In genomic region chr2:190979906-190980629, GRCh38 we compare ENCODE assay signal across 7 cellular contexts. TPM values are rescaled to one million over a fixed set of nuclear protein-coding genes. Genes with fewer than 3 reads are reported as not detected.
A peak's percentile ranks its signal among the peaks of the same experiment; 100 is the strongest.
DNase-seq lines count a peak whose midpoint lies in the region; ATAC-seq and TF ChIP-seq lines count a peak whose summit lies in the region.

No MANE protein-coding gene starts in this region.

- peaks cover 13% of the 10 kb centered on the region for H3K36me3 Mint-ChIP-seq in IgD-negative memory B cell
- peaks cover 16% of the 10 kb centered on the region for H3K36me3 Mint-ChIP-seq in T-helper 17 cell (ENCODE audit: low read depth)
- peaks cover 82% of the 10 kb centered on the region for H3K36me3 Mint-ChIP-seq in stimulated activated memory B cell treated with anti-CD40 and anti-IgM and Interleukin-4, amounts not matched to agents 10 μg/mL and 1 μg/mL and 100 μg/mL, for 72 hours

- intact Hi-C loops in cardiac septum (cut with DNase I), result loop anchor here (5.0 kb wide), 1 partner anchor 98 kb away; the partner anchor contains the start of gene GLS

- H3K4me1 Mint-ChIP-seq in IgD-negative memory B cell (peaks cover 0 to 5% (median 0%) of the 10 kb centered on the region in 3 donors), T-helper 17 cell (peaks cover 14% of the 10 kb centered on the region)
- H3K4me1 Mint-ChIP-seq in stimulated activated memory B cell treated with anti-CD40 and anti-IgM and Interleukin-4, amounts not matched to agents 10 μg/mL and 1 μg/mL and 100 μg/mL, for 72 hours, result peaks cover 15% of the 10 kb centered on the region

- CTCF ChIA-PET in GM10248 (lab: Yijun Ruan, JAX), result interaction anchor here (1.2 to 1.6 kb wide), 3 partner anchors 12 to 26 kb away, joined by 3 to 5 read pairs (median 3); no protein-coding TSS in a partner anchor

- TF ChIP-seq CTCF in GM10248 (IDR thresholded peaks at IDR 0.05; ENCODE audit: control extremely low read depth, extremely low read depth, low read depth, missing control alignments), result no peak

- ATAC-seq in T-helper 17 cell, result no peak
- ATAC-seq in stimulated activated memory B cell treated with anti-CD40 and anti-IgM and Interleukin-4, amounts not matched to agents 10 μg/mL and 1 μg/mL and 100 μg/mL, for 72 hours, result no peak
- no peak for ATAC-seq in HG03439 (IDR thresholded peaks at IDR 0.05; ENCODE audit: unreplicated experiment)
- no peak for ATAC-seq in GM18909 (IDR thresholded peaks at IDR 0.05; ENCODE audit: poor library complexity, unreplicated experiment)

- no peaks in the 10 kb centered on the region for H3K9me3 ChIP-seq in T-helper 17 cell (ENCODE audit: control insufficient read depth, low read length, poor library complexity, severe bottlenecking)

- POLR2A ChIA-PET in GM10248 (lab: Yijun Ruan, JAX), result no interaction called here

- H3K27ac Mint-ChIP-seq in IgD-negative memory B cell (peak overlapping the region in 2 of 3 donors; percentile 45 to 83), T-helper 17 cell (peak overlapping the region; percentile 96)
- peak overlapping the region; percentile 40 for H3K27ac Mint-ChIP-seq in stimulated activated memory B cell treated with anti-CD40 and anti-IgM and Interleukin-4, amounts not matched to agents 10 μg/mL and 1 μg/mL and 100 μg/mL, for 72 hours

- no peaks in the 10 kb centered on the region for H3K9me3 Mint-ChIP-seq in IgD-negative memory B cell
- no peaks in the 10 kb centered on the region for H3K9me3 Mint-ChIP-seq in stimulated activated memory B cell treated with anti-CD40 and anti-IgM and Interleukin-4, amounts not matched to agents 10 μg/mL and 1 μg/mL and 100 μg/mL, for 72 hours

- H3K27me3 Mint-ChIP-seq in IgD-negative memory B cell (no peaks in the 10 kb centered on the region), T-helper 17 cell (no peaks in the 10 kb centered on the region)
- H3K27me3 Mint-ChIP-seq in stimulated activated memory B cell treated with anti-CD40 and anti-IgM and Interleukin-4, amounts not matched to agents 10 μg/mL and 1 μg/mL and 100 μg/mL, for 72 hours, result no peaks in the 10 kb centered on the region

- no peak overlapping the region for H3K4me3 Mint-ChIP-seq in IgD-negative memory B cell
- no peak overlapping the region for H3K4me3 Mint-ChIP-seq in T-helper 17 cell
- H3K4me3 Mint-ChIP-seq in stimulated activated memory B cell treated with anti-CD40 and anti-IgM and Interleukin-4, amounts not matched to agents 10 μg/mL and 1 μg/mL and 100 μg/mL, for 72 hours, result no peak overlapping the region

- DNase-seq in T-helper 17 cell (no peak), cardiac septum (ENCODE audit: low spot score) (peak; percentile 88), GM10248 (ENCODE audit: extremely low spot score) (no peak)

RNA-seq across cellular contexts. Expression of gene STAT1, which starts 33.9 kb away (rescaled TPM):
- 73.8 TPM for polyA plus RNA-seq in IgD-negative memory B cell
- 10 to 100 TPM; 80.7 to 86.4 TPM for total RNA-seq in T-helper 17 cell
- total RNA-seq in cardiac septum, result 53.2 TPM

Comparison
In these comparisons a context has a peak if more than half of its experiments do, and no peak if none do; other contexts are left out.
1. H3K27ac Mint-ChIP-seq: peak in every context shown above with its lines; median percentile 96 in T-helper 17 cell; 64 in IgD-negative memory B cell; 40 in stimulated activated memory B cell treated with anti-CD40 and anti-IgM and Interleukin-4, amounts not matched to agents 10 μg/mL and 1 μg/mL and 100 μg/mL, for 72 hours.